1 cellular context compared by ENCODE assay signal in the genomic region with DNA sequence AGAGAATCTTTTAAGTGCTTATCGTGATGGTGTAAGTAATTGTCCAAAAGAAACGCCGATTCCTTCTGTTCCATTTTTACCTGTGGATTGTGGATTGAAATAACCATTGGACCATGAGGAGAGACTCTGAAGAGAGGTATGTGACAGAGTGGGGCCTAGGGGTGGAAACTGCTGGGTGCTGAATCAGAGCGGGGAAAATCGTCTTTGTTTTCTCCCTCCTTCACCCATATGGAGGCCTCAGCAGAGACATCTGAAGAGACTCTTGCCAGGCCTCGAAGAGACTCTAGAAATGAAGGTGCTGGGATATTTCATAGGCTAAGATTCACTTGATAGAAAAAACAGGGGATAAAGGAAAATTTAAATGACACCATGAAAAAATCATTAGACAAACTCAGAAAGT.
TF ChIP-seq lines count a peak whose summit lies in the region.

No MANE protein-coding gene starts in this region.

TF ChIP-seq in HepG2, 621 proteins besides CTCF, POLR2A, EP300 and RAD21 (continued from another document):
- TF ChIP-seq, protein P1, sequence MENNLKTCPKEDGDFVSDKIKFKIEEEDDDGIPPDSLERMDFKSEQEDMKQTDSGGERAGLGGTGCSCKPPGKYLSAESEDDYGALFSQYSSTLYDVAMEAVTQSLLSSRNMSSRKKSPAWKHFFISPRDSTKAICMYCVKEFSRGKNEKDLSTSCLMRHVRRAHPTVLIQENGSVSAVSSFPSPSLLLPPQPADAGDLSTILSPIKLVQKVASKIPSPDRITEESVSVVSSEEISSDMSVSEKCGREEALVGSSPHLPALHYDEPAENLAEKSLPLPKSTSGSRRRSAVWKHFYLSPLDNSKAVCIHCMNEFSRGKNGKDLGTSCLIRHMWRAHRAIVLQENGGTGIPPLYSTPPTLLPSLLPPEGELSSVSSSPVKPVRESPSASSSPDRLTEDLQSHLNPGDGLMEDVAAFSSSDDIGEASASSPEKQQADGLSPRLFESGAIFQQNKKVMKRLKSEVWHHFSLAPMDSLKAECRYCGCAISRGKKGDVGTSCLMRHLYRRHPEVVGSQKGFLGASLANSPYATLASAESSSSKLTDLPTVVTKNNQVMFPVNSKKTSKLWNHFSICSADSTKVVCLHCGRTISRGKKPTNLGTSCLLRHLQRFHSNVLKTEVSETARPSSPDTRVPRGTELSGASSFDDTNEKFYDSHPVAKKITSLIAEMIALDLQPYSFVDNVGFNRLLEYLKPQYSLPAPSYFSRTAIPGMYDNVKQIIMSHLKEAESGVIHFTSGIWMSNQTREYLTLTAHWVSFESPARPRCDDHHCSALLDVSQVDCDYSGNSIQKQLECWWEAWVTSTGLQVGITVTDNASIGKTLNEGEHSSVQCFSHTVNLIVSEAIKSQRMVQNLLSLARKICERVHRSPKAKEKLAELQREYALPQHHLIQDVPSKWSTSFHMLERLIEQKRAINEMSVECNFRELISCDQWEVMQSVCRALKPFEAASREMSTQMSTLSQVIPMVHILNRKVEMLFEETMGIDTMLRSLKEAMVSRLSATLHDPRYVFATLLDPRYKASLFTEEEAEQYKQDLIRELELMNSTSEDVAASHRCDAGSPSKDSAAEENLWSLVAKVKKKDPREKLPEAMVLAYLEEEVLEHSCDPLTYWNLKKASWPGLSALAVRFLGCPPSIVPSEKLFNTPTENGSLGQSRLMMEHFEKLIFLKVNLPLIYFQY (CRISPR knock-in tag; IDR thresholded peaks at IDR 0.05; ENCODE audit: borderline replicate concordance) = no peak
- TF ChIP-seq PHB2 (IDR thresholded peaks at IDR 0.05; ENCODE audit: partially characterized antibody) (no peak), ZC3H13 (CRISPR knock-in tag; IDR thresholded peaks at IDR 0.05) (no peak), HIVEP1 (CRISPR knock-in tag; IDR thresholded peaks at IDR 0.05) (no peak)
TF ChIP-seq in HepG2: peak in this region for 0.
